ENCODE assay signal across 30 cellular contexts in genomic region chr1:222038971-222039370, GRCh38.
"Had no signal": no experiment of that assay in that cellular context is flagged by ENCODE, and none has a peak within 500 bp of the region (broad histone marks: within the 10 kb centered on the region; RNA-seq: fewer than 3 reads in every experiment).

No MANE protein-coding gene starts in this region.

- H3K4me3 ChIP-seq: gastroesophageal sphincter, heart left ventricle, left ventricle myocardium inferior, lower lobe of right lung, ovary, sigmoid colon, skin epidermis, spleen, thyroid gland, vagina had no signal

- H3K4me1 Mint-ChIP-seq: endodermal cell; naive B cell; stimulated activated naive CD8-positive, alpha-beta T cell treated with anti-CD3 and anti-CD28 coated beads, Interleukin-15, amount 100 ng/mL, for 72 hours had no signal

- H3K27ac Mint-ChIP-seq: dendritic cell treated with granulocyte-macrophage colony-stimulating factor and Interleukin-4, amounts not matched to agents 40 ng/mL and 50 ng/mL, for 4 days; endodermal cell; stimulated activated naive CD8-positive, alpha-beta T cell treated with anti-CD3 and anti-CD28 coated beads, Interleukin-15, amount 100 ng/mL, for 72 hours had no signal

- DNase-seq: central memory CD4-positive, alpha-beta T cell; effector CD8-positive, alpha-beta T cell; endodermal cell; foreskin fibroblast; heart left ventricle; hippocampal formation; left cardiac atrium; left ventricle myocardium inferior; lower lobe of right lung; naive B cell; nephron progenitor cell; occipital lobe; ovary; posterior cingulate gyrus; retina; sigmoid colon; spleen; stimulated activated CD4-positive, alpha-beta T cell treated with anti-CD3 and anti-CD28 coated beads, Interleukin-4, amount 100 ng/mL, for 4 hours; stimulated activated naive CD4-positive, alpha-beta T cell; stimulated activated naive CD8-positive, alpha-beta T cell treated with anti-CD3 and anti-CD28 coated beads, Interleukin-15, amount 100 ng/mL, for 72 hours; thyroid gland; trophoblast cell had no signal

- H3K36me3 Mint-ChIP-seq: naive B cell had no signal

- H3K27ac ChIP-seq: epithelial cell of prostate, gastroesophageal sphincter, lower lobe of right lung, ovary, sigmoid colon, spleen, thyroid gland, vagina had no signal

- H3K9me3 Mint-ChIP-seq: dendritic cell treated with granulocyte-macrophage colony-stimulating factor and Interleukin-4, amounts not matched to agents 40 ng/mL and 50 ng/mL, for 4 days; endodermal cell; stimulated activated naive CD8-positive, alpha-beta T cell treated with anti-CD3 and anti-CD28 coated beads, Interleukin-15, amount 100 ng/mL, for 72 hours had no signal

- FAIRE-seq: colon, islet of Langerhans had no signal

- ATAC-seq: esophagus mucosa; gastroesophageal sphincter; lower lobe of right lung; stimulated activated naive CD8-positive, alpha-beta T cell treated with anti-CD3 and anti-CD28 coated beads, Interleukin-15, amount 100 ng/mL, for 72 hours had no signal

- H3K36me3 ChIP-seq: gastroesophageal sphincter, heart left ventricle, left ventricle myocardium inferior, lower lobe of right lung, ovary, sigmoid colon, spleen, thyroid gland, vagina had no signal

- H3K4me3 Mint-ChIP-seq: dendritic cell treated with granulocyte-macrophage colony-stimulating factor and Interleukin-4, amounts not matched to agents 40 ng/mL and 50 ng/mL, for 4 days; endodermal cell; naive B cell; stimulated activated naive CD8-positive, alpha-beta T cell treated with anti-CD3 and anti-CD28 coated beads, Interleukin-15, amount 100 ng/mL, for 72 hours had no signal

- H3K27me3 ChIP-seq: gastroesophageal sphincter, heart left ventricle, ovary, sigmoid colon, spleen, thyroid gland, vagina had no signal

- H3K27me3 Mint-ChIP-seq: dendritic cell treated with granulocyte-macrophage colony-stimulating factor and Interleukin-4, amounts not matched to agents 40 ng/mL and 50 ng/mL, for 4 days had no signal

- H3K4me1 ChIP-seq: lower lobe of right lung, spleen, thyroid gland had no signal

- H3K9me3 ChIP-seq: gastroesophageal sphincter, heart left ventricle, left ventricle myocardium inferior, lower lobe of right lung, ovary, sigmoid colon, thyroid gland, vagina had no signal
